Comparison of ENCODE assay signal across 9 cellular contexts in genomic region chr1:203172184-203173115, GRCh38. TPM values are rescaled to one million over a fixed set of nuclear protein-coding genes. Genes with fewer than 3 reads are reported as not detected.
DNase-seq lines count a peak whose midpoint lies in the region; ATAC-seq and TF ChIP-seq lines count a peak whose summit lies in the region.
"Had no signal": no experiment of that assay in that cellular context is flagged by ENCODE, and none has a peak within 500 bp of the region (broad histone marks: within the 10 kb centered on the region; RNA-seq: fewer than 3 reads in every experiment).

No MANE protein-coding gene starts in this region.

- H3K14ac ChIP-seq in H9 (ENCODE audit: insufficient read depth, low read length): no peak overlapping the region

- no peak for ATAC-seq in HG03097 (IDR thresholded peaks at IDR 0.05; ENCODE audit: low FRiP score, unreplicated experiment)

- H3K9me3 Mint-ChIP-seq in CD4-positive, alpha-beta memory T cell: no peaks in the 10 kb centered on the region
- H3K9me3 Mint-ChIP-seq in H9 (no peaks in the 10 kb centered on the region), glutamatergic neuron (ENCODE audit: unreplicated experiment) (peaks cover 4% of the 10 kb centered on the region)
- no peaks in the 10 kb centered on the region for H3K9me3 Mint-ChIP-seq in activated naive CD4-positive, alpha-beta T cell treated with anti-CD3 and anti-CD28 coated beads, Interleukin-2, amount 10 ng/mL, durations not matched to agents 7 days and 5 days
- H3K9me3 Mint-ChIP-seq: T-helper 1 cell treated with Interleukin-12 subunit alpha and Interleukin-12 subunit beta and Interleukin-4 antibody, amounts not matched to agents 30 μg/mL and 1 μg/mL, for 36 hours had no signal

- no peak overlapping the region for H4K8ac ChIP-seq in H9 (replicated peaks; ENCODE audit: insufficient read length, low read depth, low read length)

- H3K56ac ChIP-seq in H9 (ENCODE audit: insufficient read length, low read depth, low read length): no peak overlapping the region

- no peaks in the 10 kb centered on the region for H3K36me3 Mint-ChIP-seq in CD4-positive, alpha-beta memory T cell
- no peaks in the 10 kb centered on the region for H3K36me3 Mint-ChIP-seq in H9 (ENCODE audit: insufficient read depth in 1 of 3, low read depth in 3 of 3)
- H3K36me3 Mint-ChIP-seq in activated naive CD4-positive, alpha-beta T cell treated with anti-CD3 and anti-CD28 coated beads, Interleukin-2, amount 10 ng/mL, durations not matched to agents 7 days and 5 days: no peaks in the 10 kb centered on the region
- no peaks in the 10 kb centered on the region for H3K36me3 Mint-ChIP-seq in glutamatergic neuron (ENCODE audit: unreplicated experiment)

- H3K9ac ChIP-seq in H9 (ENCODE audit: extremely low read depth, insufficient read length, low read length) (no peak overlapping the region), OCI-LY3 (ENCODE audit: low read length) (no peak overlapping the region)

- no peak overlapping the region for H3K4me3 Mint-ChIP-seq in CD4-positive, alpha-beta memory T cell
- H3K4me3 Mint-ChIP-seq in H9 (no peak overlapping the region), glutamatergic neuron (ENCODE audit: unreplicated experiment) (no peak overlapping the region)
- H3K4me3 Mint-ChIP-seq in activated naive CD4-positive, alpha-beta T cell treated with anti-CD3 and anti-CD28 coated beads, Interleukin-2, amount 10 ng/mL, durations not matched to agents 7 days and 5 days: no peak overlapping the region
- H3K4me3 Mint-ChIP-seq: T-helper 1 cell treated with Interleukin-12 subunit alpha and Interleukin-12 subunit beta and Interleukin-4 antibody, amounts not matched to agents 30 μg/mL and 1 μg/mL, for 36 hours had no signal

- H3K4me2 ChIP-seq in H9 (ENCODE audit: insufficient read depth, insufficient read length, low read length) (no peak overlapping the region), OCI-LY3 (ENCODE audit: low read length) (peak overlapping the region; percentile 61)

- intact Hi-C loops in CD4-positive, alpha-beta memory T cell (cut with micrococcal nuclease): loop anchor here (1.0 kb wide), 1 partner anchor 133 kb away; no protein-coding TSS in a partner anchor

- no peaks in the 10 kb centered on the region for H3K79me1 ChIP-seq in H9 (ENCODE audit: insufficient read depth, low read depth, low read length, poor library complexity, severe bottlenecking)

- no peaks in the 10 kb centered on the region for H3K23me2 ChIP-seq in H9 (ENCODE audit: insufficient read length, low read depth, low read length, poor library complexity, severe bottlenecking)

- WGBS in H9 (ENCODE audit: extremely low coverage, insufficient read length, low lambda C conversion rate): no CpG with 5 or more reads among the region's 8 CpGs

- no peak overlapping the region for H3K27ac ChIP-seq in CD4-positive, alpha-beta memory T cell (ENCODE audit: low read depth, low read length)
- H3K27ac ChIP-seq in H9 (ENCODE audit: insufficient read length, low read depth, low read length): no peak overlapping the region
- no peak overlapping the region for H3K27ac ChIP-seq in OCI-LY3 (ENCODE audit: low read length)

- H4K20me1 ChIP-seq in H9 (ENCODE audit: control insufficient read depth, insufficient read depth, insufficient read length): no peaks in the 10 kb centered on the region
- H4K20me1 ChIP-seq in OCI-LY3 (ENCODE audit: insufficient read depth, low read length): peaks cover 5% of the 10 kb centered on the region; the same call in 1 of the 2 replicates

- H2AK5ac ChIP-seq in H9 (ENCODE audit: insufficient read length, low read length): no peak overlapping the region

- TF ChIP-seq CTCF in H9 (conservative IDR thresholded peaks at IDR 0.05) (peak; percentile 98), OCI-LY3 (IDR thresholded peaks at IDR 0.05; ENCODE audit: low read depth, low read length) (peak; percentile 83), glutamatergic neuron (IDR thresholded peaks at IDR 0.05; ENCODE audit: partially characterized antibody, unreplicated experiment) (peak; percentile 70)

- H3T11ph ChIP-seq in H9 (ENCODE audit: low read length): no peak overlapping the region

- no peak overlapping the region for H3K18ac ChIP-seq in H9 (ENCODE audit: insufficient read length, low read depth, low read length)

- no peaks in the 10 kb centered on the region for H3K27me3 ChIP-seq in CD4-positive, alpha-beta memory T cell (ENCODE audit: insufficient read depth, low read length)
- no peaks in the 10 kb centered on the region for H3K27me3 ChIP-seq in H9 (ENCODE audit: insufficient read depth, low read length)
- H3K27me3 ChIP-seq in OCI-LY3 (ENCODE audit: low read depth, low read length): peaks cover 54% of the 10 kb centered on the region

- peaks cover 2 to 8% of the 10 kb centered on the region in 2 donors for H3K27me3 Mint-ChIP-seq in CD4-positive, alpha-beta memory T cell
- H3K27me3 Mint-ChIP-seq in H9 (ENCODE audit: low read depth) (peaks cover 4% of the 10 kb centered on the region), glutamatergic neuron (ENCODE audit: unreplicated experiment) (peaks cover 11% of the 10 kb centered on the region)
- peaks cover under 1% of the 10 kb centered on the region for H3K27me3 Mint-ChIP-seq in activated naive CD4-positive, alpha-beta T cell treated with anti-CD3 and anti-CD28 coated beads, Interleukin-2, amount 10 ng/mL, durations not matched to agents 7 days and 5 days

- CTCF ChIA-PET in CD4-positive, alpha-beta memory T cell (lab: Charles Lee; ENCODE audit: partially characterized antibody): interaction anchor here (0.8 to 3.5 kb wide), 6 partner anchors 7 to 138 kb away, joined by 3 to 20 read pairs (median 3); no protein-coding TSS in a partner anchor
- CTCF ChIA-PET in activated naive CD4-positive, alpha-beta T cell treated with anti-CD3 and anti-CD28 coated beads, Interleukin-2, amount 10 ng/mL, durations not matched to agents 7 days and 5 days (lab: Charles Lee): interaction anchor here (0.7 to 6.1 kb wide), 27 partner anchors 8 to 142 kb away, joined by 3 to 76 read pairs (median 4); partner anchors contain the start of gene ADORA1

- no peak overlapping the region for H3K4me3 ChIP-seq in CD4-positive, alpha-beta memory T cell (ENCODE audit: low read length in 2 of 2)
- H3K4me3 ChIP-seq in OCI-LY3 (ENCODE audit: low read length): no peak overlapping the region

- H3K9me3 ChIP-seq in CD4-positive, alpha-beta memory T cell (ENCODE audit: control insufficient read depth in 1 of 2, low read length in 2 of 2): no peaks in the 10 kb centered on the region
- H3K9me3 ChIP-seq in H9 (ENCODE audit: control insufficient read depth, low read depth, low read length): no peaks in the 10 kb centered on the region
- H3K9me3 ChIP-seq in OCI-LY3 (ENCODE audit: insufficient read depth, low read length): no peaks in the 10 kb centered on the region

- no peak overlapping the region for H2BK20ac ChIP-seq in H9 (ENCODE audit: low read depth, low read length, poor library complexity, severe bottlenecking)

- H2BK5ac ChIP-seq in H9 (ENCODE audit: insufficient read length, low read length): no peak overlapping the region

- H3K27ac Mint-ChIP-seq in CD4-positive, alpha-beta memory T cell: no peak overlapping the region
- H3K27ac Mint-ChIP-seq in H9 (no peak overlapping the region; a peak in 1 of 7 replicates), glutamatergic neuron (ENCODE audit: unreplicated experiment) (no peak overlapping the region)
- H3K27ac Mint-ChIP-seq in activated naive CD4-positive, alpha-beta T cell treated with anti-CD3 and anti-CD28 coated beads, Interleukin-2, amount 10 ng/mL, durations not matched to agents 7 days and 5 days: no peak overlapping the region
- H3K27ac Mint-ChIP-seq: T-helper 1 cell treated with Interleukin-12 subunit alpha and Interleukin-12 subunit beta and Interleukin-4 antibody, amounts not matched to agents 30 μg/mL and 1 μg/mL, for 36 hours had no signal

- H2AFZ ChIP-seq in H9 (ENCODE audit: low read length) (no peak overlapping the region), OCI-LY3 (ENCODE audit: low read depth, low read length) (no peak overlapping the region)

- no peak overlapping the region for H4K91ac ChIP-seq in H9 (ENCODE audit: insufficient read length, low read depth, low read length)

- H4K5ac ChIP-seq in H9 (ENCODE audit: insufficient read length, low read depth, low read length): no peak overlapping the region

- H3K79me2 ChIP-seq in H9 (ENCODE audit: insufficient read depth, low read length) (no peaks in the 10 kb centered on the region), OCI-LY3 (ENCODE audit: low read length) (no peaks in the 10 kb centered on the region)

- no peak overlapping the region for H2BK12ac ChIP-seq in H9 (ENCODE audit: insufficient read length, low read depth, low read length)

- no peaks in the 10 kb centered on the region for H3K4me1 Mint-ChIP-seq in CD4-positive, alpha-beta memory T cell
- H3K4me1 Mint-ChIP-seq in H9 (peaks cover 16 to 18% of the 10 kb centered on the region in 2 experiments), glutamatergic neuron (ENCODE audit: low read depth, unreplicated experiment) (peaks cover 11% of the 10 kb centered on the region)
- no peaks in the 10 kb centered on the region for H3K4me1 Mint-ChIP-seq in activated naive CD4-positive, alpha-beta T cell treated with anti-CD3 and anti-CD28 coated beads, Interleukin-2, amount 10 ng/mL, durations not matched to agents 7 days and 5 days

- H3K4ac ChIP-seq in H9 (ENCODE audit: low read depth, low read length): no peak overlapping the region

- no peaks in the 10 kb centered on the region for H3K4me1 ChIP-seq in CD4-positive, alpha-beta memory T cell (ENCODE audit: insufficient read depth, low read length)
- H3K4me1 ChIP-seq in H9 (ENCODE audit: insufficient read depth, low read length) (no peaks in the 10 kb centered on the region), OCI-LY3 (ENCODE audit: low read length) (peaks cover 37% of the 10 kb centered on the region)

- H3K23ac ChIP-seq in H9 (ENCODE audit: insufficient read length, low read depth, low read length): no peak overlapping the region

- no peak overlapping the region for H2BK120ac ChIP-seq in H9 (ENCODE audit: low read depth, low read length, poor library complexity, severe bottlenecking)

- no peaks in the 10 kb centered on the region for H3K36me3 ChIP-seq in CD4-positive, alpha-beta memory T cell (ENCODE audit: insufficient read depth, low read length)
- H3K36me3 ChIP-seq in OCI-LY3 (replicated peaks; ENCODE audit: low read depth, low read length): no peaks in the 10 kb centered on the region

- POLR2A ChIA-PET in CD4-positive, alpha-beta memory T cell (lab: Charles Lee; ENCODE audit: partially characterized antibody): no interaction called here

- DNase-seq in CD4-positive, alpha-beta memory T cell: peak in 4 of 5 donors; percentile 22 to 34 (median 29)
- peak; percentile 88 for DNase-seq in H9
- DNase-seq in activated naive CD4-positive, alpha-beta T cell treated with anti-CD3 and anti-CD28 coated beads, Interleukin-2, amount 10 ng/mL, durations not matched to agents 7 days and 5 days: peak; percentile 69
- peak; percentile 65 for DNase-seq in glutamatergic neuron
- peak; percentile 51 for DNase-seq in renal cortical epithelial cell (ENCODE audit: low read depth)
- no peak for DNase-seq in mesenteric fat pad (ENCODE audit: low spot score)

- no peak overlapping the region for H2BK15ac ChIP-seq in H9 (ENCODE audit: low read depth, low read length)

RNA-seq across cellular contexts. Expression of gene MYBPH, which starts 3.2 kb away (rescaled TPM):
- total RNA-seq in CD4-positive, alpha-beta memory T cell: not detected
- polyA plus RNA-seq in CD4-positive, alpha-beta memory T cell: not detected
- not detected in 2 replicates for total RNA-seq in H9 (2021)
- total RNA-seq in glutamatergic neuron (ENCODE audit: unreplicated experiment): not detected
- total RNA-seq in renal cortical epithelial cell: not detected in 2 replicates
- 0.22 TPM for total RNA-seq in mesenteric fat pad

RNA-seq across cellular contexts. Expression of gene CHI3L1, which starts 14.1 kb away (rescaled TPM):
- total RNA-seq in CD4-positive, alpha-beta memory T cell: 1 to 10 TPM; 5.2 to 5.7 TPM
- not detected for polyA plus RNA-seq in CD4-positive, alpha-beta memory T cell
- total RNA-seq in H9 (2021) (not detected in 2 replicates), glutamatergic neuron (ENCODE audit: unreplicated experiment) (not detected), renal cortical epithelial cell (0.10 and 0.69 TPM in 2 replicates), mesenteric fat pad (346 TPM)

RNA-seq across cellular contexts. Expression of gene ADORA1, which starts 44.9 kb away (rescaled TPM):
- not detected for total RNA-seq in CD4-positive, alpha-beta memory T cell
- polyA plus RNA-seq in CD4-positive, alpha-beta memory T cell: under 1 TPM in 1 of 2 donors, not detected in 1; 0.10 TPM
- total RNA-seq in H9 (2021) (1.3 and 3.0 TPM in 2 replicates), glutamatergic neuron (ENCODE audit: unreplicated experiment) (1.2 TPM), renal cortical epithelial cell (4.2 and 54.7 TPM in 2 replicates), mesenteric fat pad (2.7 TPM)

RNA-seq across cellular contexts. Expression of gene CHIT1, which starts 57.0 kb away (rescaled TPM):
- under 1 TPM; 0.41 to 0.78 TPM for total RNA-seq in CD4-positive, alpha-beta memory T cell
- polyA plus RNA-seq in CD4-positive, alpha-beta memory T cell: not detected
- total RNA-seq in H9 (2021) (not detected in 2 replicates), glutamatergic neuron (ENCODE audit: unreplicated experiment) (0.10 TPM), renal cortical epithelial cell (under 0.01 TPM in 1 of 2 replicates, not detected in the other), mesenteric fat pad (17.4 TPM)

Comparison
In these comparisons a context has a peak if more than half of its experiments do, and no peak if none do; other contexts are left out.
1. RNA of gene CHI3L1, which starts 14.1 kb away (total RNA-seq): 346 TPM in mesenteric fat pad (single experiment); 5.2 to 5.7 TPM in CD4-positive, alpha-beta memory T cell, not detected in glutamatergic neuron (single experiment), not detected in H9 and 0.10 to 0.69 TPM in renal cortical epithelial cell; every median in the first group is over 10 times any median in the second.
2. Peak in every context shown above with its lines, with median percentiles within 50 percentile points of each other: CTCF ChIP-seq.